Comparison of ENCODE assay signal across 2 cellular contexts in the genomic region with DNA sequence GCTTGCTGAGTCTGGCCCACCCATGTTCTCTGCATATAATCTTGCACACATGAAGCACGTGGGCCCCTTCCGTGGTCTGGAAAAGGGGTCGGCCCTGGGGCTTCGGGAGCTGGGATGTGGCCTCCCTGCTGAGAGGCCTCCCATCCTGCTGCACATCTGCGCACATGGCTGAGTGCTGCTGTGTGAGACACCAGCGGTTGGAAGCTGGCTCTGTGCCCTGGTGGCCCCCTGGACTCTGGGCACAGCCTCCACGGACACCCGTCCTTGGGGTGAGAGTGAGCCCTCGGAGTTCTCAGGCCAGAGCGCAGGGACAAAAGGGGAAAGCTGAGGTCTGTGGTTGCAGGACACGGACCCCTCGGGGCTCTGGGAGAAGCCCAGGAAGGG.
TF ChIP-seq lines count a peak whose summit lies in the region.

No MANE protein-coding gene starts in this region.

TF ChIP-seq in A549, 52 proteins besides CTCF, POLR2A, EP300 and RAD21:
- TF ChIP-seq, protein P1, sequence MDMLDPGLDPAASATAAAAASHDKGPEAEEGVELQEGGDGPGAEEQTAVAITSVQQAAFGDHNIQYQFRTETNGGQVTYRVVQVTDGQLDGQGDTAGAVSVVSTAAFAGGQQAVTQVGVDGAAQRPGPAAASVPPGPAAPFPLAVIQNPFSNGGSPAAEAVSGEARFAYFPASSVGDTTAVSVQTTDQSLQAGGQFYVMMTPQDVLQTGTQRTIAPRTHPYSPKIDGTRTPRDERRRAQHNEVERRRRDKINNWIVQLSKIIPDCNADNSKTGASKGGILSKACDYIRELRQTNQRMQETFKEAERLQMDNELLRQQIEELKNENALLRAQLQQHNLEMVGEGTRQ (IDR thresholded peaks at IDR 0.05) = no peak
- TF ChIP-seq GATA3 (IDR thresholded peaks at IDR 0.05; ENCODE audit: borderline replicate concordance) = no peak
- TF ChIP-seq, protein P2, sequence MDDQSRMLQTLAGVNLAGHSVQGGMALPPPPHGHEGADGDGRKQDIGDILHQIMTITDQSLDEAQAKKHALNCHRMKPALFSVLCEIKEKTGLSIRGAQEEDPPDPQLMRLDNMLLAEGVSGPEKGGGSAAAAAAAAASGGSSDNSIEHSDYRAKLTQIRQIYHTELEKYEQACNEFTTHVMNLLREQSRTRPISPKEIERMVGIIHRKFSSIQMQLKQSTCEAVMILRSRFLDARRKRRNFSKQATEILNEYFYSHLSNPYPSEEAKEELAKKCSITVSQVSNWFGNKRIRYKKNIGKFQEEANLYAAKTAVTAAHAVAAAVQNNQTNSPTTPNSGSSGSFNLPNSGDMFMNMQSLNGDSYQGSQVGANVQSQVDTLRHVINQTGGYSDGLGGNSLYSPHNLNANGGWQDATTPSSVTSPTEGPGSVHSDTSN (IDR thresholded peaks at IDR 0.05) = 0 out of 2 replicates have a peak, but pooled peaks have one; percentile 22

TF ChIP-seq in IMR-90, 13 proteins besides CTCF, POLR2A, EP300 and RAD21:
- TF ChIP-seq RCOR1 (IDR thresholded peaks at IDR 0.05; ENCODE audit: insufficient replicate concordance, low read length) (no peak), MXI1 (IDR thresholded peaks at IDR 0.05; ENCODE audit: borderline replicate concordance, low read depth, low read length) (peak; percentile 36; the same call in 1 of the 2 replicates)
